In the genomic region with DNA sequence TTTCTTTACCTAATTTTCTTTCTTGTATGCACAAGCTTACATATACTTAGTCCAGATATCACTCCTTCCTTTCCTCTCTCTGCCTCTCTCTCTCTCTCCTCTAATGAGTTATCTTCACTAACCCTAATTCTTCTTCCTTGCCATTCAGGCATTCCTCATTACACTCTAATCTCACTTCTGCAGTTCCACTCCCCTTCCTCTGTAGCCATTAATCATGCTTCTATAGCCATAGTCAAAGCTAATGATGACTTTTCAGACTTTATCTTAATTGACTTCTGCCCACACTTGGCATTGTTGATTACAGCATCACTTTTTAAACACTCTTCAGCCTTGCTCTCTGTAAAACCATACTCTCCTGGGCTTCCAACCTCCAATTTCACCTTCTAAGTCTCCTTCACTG, we compare ENCODE assay signal across 1 cellular context.
TF ChIP-seq lines count a peak whose summit lies in the region.

No MANE protein-coding gene starts in this region.

TF ChIP-seq in K562, 482 proteins besides CTCF, POLR2A, EP300 and RAD21 (continued from another document and continues in another):
- TF ChIP-seq ZNF197 (CRISPR knock-in tag; IDR thresholded peaks at IDR 0.05; ENCODE audit: low read depth) (no peak), FOXJ2 (tag; IDR thresholded peaks at IDR 0.05) (no peak), CCNT2 (IDR thresholded peaks at IDR 0.05; ENCODE audit: borderline replicate concordance, extremely low read depth, insufficient read length, low read depth, low read length) (no peak), OTX1 (CRISPR knock-in tag; IDR thresholded peaks at IDR 0.05) (peak; percentile 82), LEF1 (IDR thresholded peaks at IDR 0.05) (peak; percentile 72; the same call in 1 of the 2 replicates), ZNF778 (CRISPR knock-in tag; IDR thresholded peaks at IDR 0.05) (no peak), U2AF2 (optimal IDR thresholded peaks at IDR 0.05; ENCODE audit: low read depth, low read length) (no peak), COPS2 (conservative IDR thresholded peaks at IDR 0.05) (no peak), TRIM24 (IDR thresholded peaks at IDR 0.05) (peak; percentile 79 to 83; a peak in 3 of 4 replicates), BCOR (IDR thresholded peaks at IDR 0.05) (peak; percentile 87), TFAM (CRISPR knock-in tag; conservative IDR thresholded peaks at IDR 0.05) (no peak), SP1 (CRISPR knock-in tag; IDR thresholded peaks at IDR 0.05) (no peak), RHOXF2B (CRISPR knock-in tag; conservative IDR thresholded peaks at IDR 0.05) (no peak), STAG1 (CRISPR knock-in tag; IDR thresholded peaks at IDR 0.05; ENCODE audit: borderline replicate concordance) (no peak), CC2D1A (IDR thresholded peaks at IDR 0.05) (peak; percentile 74; the same call in 1 of the 2 replicates), TEAD4 (IDR thresholded peaks at IDR 0.05; ENCODE audit: low read length) (peak; percentile 96), TEAD4 (CRISPR knock-in tag; IDR thresholded peaks at IDR 0.05; ENCODE audit: borderline replicate concordance) (no peak), PTTG1 (tag; IDR thresholded peaks at IDR 0.05; ENCODE audit: low read depth) (no peak), PTRF (tag; IDR thresholded peaks at IDR 0.05) (no peak), AFF4 (CRISPR knock-in tag; IDR thresholded peaks at IDR 0.05) (no peak), SRSF3 (IDR thresholded peaks at IDR 0.05; ENCODE audit: insufficient read depth, low read length) (no peak), MIER1 (IDR thresholded peaks at IDR 0.05; ENCODE audit: low read depth) (no peak), ZNF696 (CRISPR knock-in tag; conservative IDR thresholded peaks at IDR 0.05) (no peak), FOXK2 (conservative IDR thresholded peaks at IDR 0.05 in 1 of 2, IDR thresholded peaks at IDR 0.05 in 1 of 2; ENCODE audit: low read depth in 2 of 2) (no peak), FOXJ3 (CRISPR knock-in tag; IDR thresholded peaks at IDR 0.05) (no peak), KDM2B (CRISPR knock-in tag; IDR thresholded peaks at IDR 0.05) (no peak), CHD2 (IDR thresholded peaks at IDR 0.05; ENCODE audit: low read depth, low read length) (no peak), ZBTB1 (CRISPR knock-in tag; IDR thresholded peaks at IDR 0.05; ENCODE audit: borderline replicate concordance, low read depth) (no peak), ZNF175 (CRISPR knock-in tag; IDR thresholded peaks at IDR 0.05; ENCODE audit: low read depth) (peak; percentile 69; the same call in 1 of the 2 replicates), GTF2F1 (IDR thresholded peaks at IDR 0.05; ENCODE audit: low read depth, low read length) (no peak), ARID1B (IDR thresholded peaks at IDR 0.05) (peak; percentile 97), BCL6 (CRISPR knock-in tag; IDR thresholded peaks at IDR 0.05) (no peak), TOE1 (IDR thresholded peaks at IDR 0.05; ENCODE audit: borderline replicate concordance) (peak; percentile 33; the same call in 1 of the 2 replicates), TOE1 (CRISPR knock-in tag; IDR thresholded peaks at IDR 0.05; ENCODE audit: borderline replicate concordance, low read depth) (no peak), ZNF274 (IDR thresholded peaks at IDR 0.05; ENCODE audit: borderline replicate concordance, low read depth, low read length) (no peak), XRCC3 (IDR thresholded peaks at IDR 0.05) (no peak), NCOA2 (IDR thresholded peaks at IDR 0.05; ENCODE audit: partially characterized antibody in 2 of 2) (peak; percentile 49 to 90), ZSCAN29 (IDR thresholded peaks at IDR 0.05) (no peak), SPI1 (IDR thresholded peaks at IDR 0.05; ENCODE audit: borderline replicate concordance, low read depth, low read length) (no peak), ZNF589 (CRISPR knock-in tag; IDR thresholded peaks at IDR 0.05; ENCODE audit: low read depth) (peak; percentile 89), ZNF280B (CRISPR knock-in tag; IDR thresholded peaks at IDR 0.05) (no peak)
- TF ChIP-seq, protein P1, sequence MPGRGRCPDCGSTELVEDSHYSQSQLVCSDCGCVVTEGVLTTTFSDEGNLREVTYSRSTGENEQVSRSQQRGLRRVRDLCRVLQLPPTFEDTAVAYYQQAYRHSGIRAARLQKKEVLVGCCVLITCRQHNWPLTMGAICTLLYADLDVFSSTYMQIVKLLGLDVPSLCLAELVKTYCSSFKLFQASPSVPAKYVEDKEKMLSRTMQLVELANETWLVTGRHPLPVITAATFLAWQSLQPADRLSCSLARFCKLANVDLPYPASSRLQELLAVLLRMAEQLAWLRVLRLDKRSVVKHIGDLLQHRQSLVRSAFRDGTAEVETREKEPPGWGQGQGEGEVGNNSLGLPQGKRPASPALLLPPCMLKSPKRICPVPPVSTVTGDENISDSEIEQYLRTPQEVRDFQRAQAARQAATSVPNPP (IDR thresholded peaks at IDR 0.05; ENCODE audit: borderline replicate concordance, insufficient read depth, insufficient read length), result no peak
- TF ChIP-seq, protein P2, sequence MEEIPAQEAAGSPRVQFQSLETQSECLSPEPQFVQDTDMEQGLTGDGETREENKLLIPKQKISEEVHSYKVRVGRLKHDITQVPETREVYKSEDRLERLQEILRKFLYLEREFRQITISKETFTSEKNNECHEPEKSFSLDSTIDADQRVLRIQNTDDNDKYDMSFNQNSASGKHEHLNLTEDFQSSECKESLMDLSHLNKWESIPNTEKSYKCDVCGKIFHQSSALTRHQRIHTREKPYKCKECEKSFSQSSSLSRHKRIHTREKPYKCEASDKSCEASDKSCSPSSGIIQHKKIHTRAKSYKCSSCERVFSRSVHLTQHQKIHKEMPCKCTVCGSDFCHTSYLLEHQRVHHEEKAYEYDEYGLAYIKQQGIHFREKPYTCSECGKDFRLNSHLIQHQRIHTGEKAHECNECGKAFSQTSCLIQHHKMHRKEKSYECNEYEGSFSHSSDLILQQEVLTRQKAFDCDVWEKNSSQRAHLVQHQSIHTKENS (CRISPR knock-in tag; IDR thresholded peaks at IDR 0.05), result no peak
- TF ChIP-seq, protein P3, sequence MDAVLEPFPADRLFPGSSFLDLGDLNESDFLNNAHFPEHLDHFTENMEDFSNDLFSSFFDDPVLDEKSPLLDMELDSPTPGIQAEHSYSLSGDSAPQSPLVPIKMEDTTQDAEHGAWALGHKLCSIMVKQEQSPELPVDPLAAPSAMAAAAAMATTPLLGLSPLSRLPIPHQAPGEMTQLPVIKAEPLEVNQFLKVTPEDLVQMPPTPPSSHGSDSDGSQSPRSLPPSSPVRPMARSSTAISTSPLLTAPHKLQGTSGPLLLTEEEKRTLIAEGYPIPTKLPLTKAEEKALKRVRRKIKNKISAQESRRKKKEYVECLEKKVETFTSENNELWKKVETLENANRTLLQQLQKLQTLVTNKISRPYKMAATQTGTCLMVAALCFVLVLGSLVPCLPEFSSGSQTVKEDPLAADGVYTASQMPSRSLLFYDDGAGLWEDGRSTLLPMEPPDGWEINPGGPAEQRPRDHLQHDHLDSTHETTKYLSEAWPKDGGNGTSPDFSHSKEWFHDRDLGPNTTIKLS (IDR thresholded peaks at IDR 0.05; ENCODE audit: borderline replicate concordance, low read depth), result no peak
- TF ChIP-seq, protein P4, sequence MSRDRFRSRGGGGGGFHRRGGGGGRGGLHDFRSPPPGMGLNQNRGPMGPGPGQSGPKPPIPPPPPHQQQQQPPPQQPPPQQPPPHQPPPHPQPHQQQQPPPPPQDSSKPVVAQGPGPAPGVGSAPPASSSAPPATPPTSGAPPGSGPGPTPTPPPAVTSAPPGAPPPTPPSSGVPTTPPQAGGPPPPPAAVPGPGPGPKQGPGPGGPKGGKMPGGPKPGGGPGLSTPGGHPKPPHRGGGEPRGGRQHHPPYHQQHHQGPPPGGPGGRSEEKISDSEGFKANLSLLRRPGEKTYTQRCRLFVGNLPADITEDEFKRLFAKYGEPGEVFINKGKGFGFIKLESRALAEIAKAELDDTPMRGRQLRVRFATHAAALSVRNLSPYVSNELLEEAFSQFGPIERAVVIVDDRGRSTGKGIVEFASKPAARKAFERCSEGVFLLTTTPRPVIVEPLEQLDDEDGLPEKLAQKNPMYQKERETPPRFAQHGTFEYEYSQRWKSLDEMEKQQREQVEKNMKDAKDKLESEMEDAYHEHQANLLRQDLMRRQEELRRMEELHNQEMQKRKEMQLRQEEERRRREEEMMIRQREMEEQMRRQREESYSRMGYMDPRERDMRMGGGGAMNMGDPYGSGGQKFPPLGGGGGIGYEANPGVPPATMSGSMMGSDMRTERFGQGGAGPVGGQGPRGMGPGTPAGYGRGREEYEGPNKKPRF (IDR thresholded peaks at IDR 0.05; ENCODE audit: low read depth, low read length), result no peak
- TF ChIP-seq, protein P5, sequence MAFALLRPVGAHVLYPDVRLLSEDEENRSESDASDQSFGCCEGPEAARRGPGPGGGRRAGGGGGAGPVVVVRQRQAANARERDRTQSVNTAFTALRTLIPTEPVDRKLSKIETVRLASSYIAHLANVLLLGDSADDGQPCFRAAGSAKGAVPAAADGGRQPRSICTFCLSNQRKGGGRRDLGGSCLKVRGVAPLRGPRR (CRISPR knock-in tag; IDR thresholded peaks at IDR 0.05), result no peak
- TF ChIP-seq, protein P6, sequence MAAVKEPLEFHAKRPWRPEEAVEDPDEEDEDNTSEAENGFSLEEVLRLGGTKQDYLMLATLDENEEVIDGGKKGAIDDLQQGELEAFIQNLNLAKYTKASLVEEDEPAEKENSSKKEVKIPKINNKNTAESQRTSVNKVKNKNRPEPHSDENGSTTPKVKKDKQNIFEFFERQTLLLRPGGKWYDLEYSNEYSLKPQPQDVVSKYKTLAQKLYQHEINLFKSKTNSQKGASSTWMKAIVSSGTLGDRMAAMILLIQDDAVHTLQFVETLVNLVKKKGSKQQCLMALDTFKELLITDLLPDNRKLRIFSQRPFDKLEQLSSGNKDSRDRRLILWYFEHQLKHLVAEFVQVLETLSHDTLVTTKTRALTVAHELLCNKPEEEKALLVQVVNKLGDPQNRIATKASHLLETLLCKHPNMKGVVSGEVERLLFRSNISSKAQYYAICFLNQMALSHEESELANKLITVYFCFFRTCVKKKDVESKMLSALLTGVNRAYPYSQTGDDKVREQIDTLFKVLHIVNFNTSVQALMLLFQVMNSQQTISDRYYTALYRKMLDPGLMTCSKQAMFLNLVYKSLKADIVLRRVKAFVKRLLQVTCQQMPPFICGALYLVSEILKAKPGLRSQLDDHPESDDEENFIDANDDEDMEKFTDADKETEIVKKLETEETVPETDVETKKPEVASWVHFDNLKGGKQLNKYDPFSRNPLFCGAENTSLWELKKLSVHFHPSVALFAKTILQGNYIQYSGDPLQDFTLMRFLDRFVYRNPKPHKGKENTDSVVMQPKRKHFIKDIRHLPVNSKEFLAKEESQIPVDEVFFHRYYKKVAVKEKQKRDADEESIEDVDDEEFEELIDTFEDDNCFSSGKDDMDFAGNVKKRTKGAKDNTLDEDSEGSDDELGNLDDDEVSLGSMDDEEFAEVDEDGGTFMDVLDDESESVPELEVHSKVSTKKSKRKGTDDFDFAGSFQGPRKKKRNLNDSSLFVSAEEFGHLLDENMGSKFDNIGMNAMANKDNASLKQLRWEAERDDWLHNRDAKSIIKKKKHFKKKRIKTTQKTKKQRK (IDR thresholded peaks at IDR 0.05; ENCODE audit: borderline replicate concordance, low read depth, low read length), result no peak
- TF ChIP-seq, protein P7, sequence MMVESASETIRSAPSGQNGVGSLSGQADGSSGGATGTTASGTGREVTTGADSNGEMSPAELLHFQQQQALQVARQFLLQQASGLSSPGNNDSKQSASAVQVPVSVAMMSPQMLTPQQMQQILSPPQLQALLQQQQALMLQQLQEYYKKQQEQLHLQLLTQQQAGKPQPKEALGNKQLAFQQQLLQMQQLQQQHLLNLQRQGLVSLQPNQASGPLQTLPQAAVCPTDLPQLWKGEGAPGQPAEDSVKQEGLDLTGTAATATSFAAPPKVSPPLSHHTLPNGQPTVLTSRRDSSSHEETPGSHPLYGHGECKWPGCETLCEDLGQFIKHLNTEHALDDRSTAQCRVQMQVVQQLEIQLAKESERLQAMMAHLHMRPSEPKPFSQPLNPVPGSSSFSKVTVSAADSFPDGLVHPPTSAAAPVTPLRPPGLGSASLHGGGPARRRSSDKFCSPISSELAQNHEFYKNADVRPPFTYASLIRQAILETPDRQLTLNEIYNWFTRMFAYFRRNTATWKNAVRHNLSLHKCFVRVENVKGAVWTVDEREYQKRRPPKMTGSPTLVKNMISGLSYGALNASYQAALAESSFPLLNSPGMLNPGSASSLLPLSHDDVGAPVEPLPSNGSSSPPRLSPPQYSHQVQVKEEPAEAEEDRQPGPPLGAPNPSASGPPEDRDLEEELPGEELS (CRISPR knock-in tag; IDR thresholded peaks at IDR 0.05; ENCODE audit: borderline replicate concordance), result no peak
